2 cellular contexts compared by ENCODE assay signal in the genomic region with DNA sequence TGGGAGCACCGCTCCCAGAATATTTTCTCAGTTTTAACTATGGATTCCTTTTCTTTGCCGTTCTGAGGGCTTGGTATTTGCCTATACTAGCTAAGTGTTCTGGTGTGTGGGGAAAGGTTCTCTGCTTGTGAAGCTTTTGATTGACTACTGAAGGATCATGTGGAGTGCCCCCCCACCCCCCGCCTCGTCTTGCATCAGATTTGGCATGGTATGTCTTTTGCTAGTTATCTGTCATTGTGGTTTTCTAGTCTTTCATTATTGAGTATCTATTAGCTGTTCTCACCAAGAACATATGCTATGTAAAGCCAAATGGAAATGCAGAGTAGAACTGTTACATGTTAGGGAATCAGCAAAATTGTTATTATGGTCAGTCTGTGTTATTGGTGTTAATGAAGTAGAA.
TF ChIP-seq lines count a peak whose summit lies in the region.

No MANE protein-coding gene starts in this region.

TF ChIP-seq in GM23338, 12 proteins besides CTCF, POLR2A, EP300 and RAD21 (continued from another document):
- TF ChIP-seq, protein P1, sequence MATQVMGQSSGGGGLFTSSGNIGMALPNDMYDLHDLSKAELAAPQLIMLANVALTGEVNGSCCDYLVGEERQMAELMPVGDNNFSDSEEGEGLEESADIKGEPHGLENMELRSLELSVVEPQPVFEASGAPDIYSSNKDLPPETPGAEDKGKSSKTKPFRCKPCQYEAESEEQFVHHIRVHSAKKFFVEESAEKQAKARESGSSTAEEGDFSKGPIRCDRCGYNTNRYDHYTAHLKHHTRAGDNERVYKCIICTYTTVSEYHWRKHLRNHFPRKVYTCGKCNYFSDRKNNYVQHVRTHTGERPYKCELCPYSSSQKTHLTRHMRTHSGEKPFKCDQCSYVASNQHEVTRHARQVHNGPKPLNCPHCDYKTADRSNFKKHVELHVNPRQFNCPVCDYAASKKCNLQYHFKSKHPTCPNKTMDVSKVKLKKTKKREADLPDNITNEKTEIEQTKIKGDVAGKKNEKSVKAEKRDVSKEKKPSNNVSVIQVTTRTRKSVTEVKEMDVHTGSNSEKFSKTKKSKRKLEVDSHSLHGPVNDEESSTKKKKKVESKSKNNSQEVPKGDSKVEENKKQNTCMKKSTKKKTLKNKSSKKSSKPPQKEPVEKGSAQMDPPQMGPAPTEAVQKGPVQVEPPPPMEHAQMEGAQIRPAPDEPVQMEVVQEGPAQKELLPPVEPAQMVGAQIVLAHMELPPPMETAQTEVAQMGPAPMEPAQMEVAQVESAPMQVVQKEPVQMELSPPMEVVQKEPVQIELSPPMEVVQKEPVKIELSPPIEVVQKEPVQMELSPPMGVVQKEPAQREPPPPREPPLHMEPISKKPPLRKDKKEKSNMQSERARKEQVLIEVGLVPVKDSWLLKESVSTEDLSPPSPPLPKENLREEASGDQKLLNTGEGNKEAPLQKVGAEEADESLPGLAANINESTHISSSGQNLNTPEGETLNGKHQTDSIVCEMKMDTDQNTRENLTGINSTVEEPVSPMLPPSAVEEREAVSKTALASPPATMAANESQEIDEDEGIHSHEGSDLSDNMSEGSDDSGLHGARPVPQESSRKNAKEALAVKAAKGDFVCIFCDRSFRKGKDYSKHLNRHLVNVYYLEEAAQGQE (IDR thresholded peaks at IDR 0.05; ENCODE audit: unreplicated experiment) = no peak

TF ChIP-seq in GM12878, 131 proteins besides CTCF, POLR2A, EP300 and RAD21 (continued from another document):
- TF ChIP-seq TCF7 (IDR thresholded peaks at IDR 0.05; ENCODE audit: borderline replicate concordance) (no peak), MYC (IDR thresholded peaks at IDR 0.05; ENCODE audit: insufficient read depth, insufficient read length, insufficient replicate concordance, low read length, severe bottlenecking) (no peak), IKZF1 (conservative IDR thresholded peaks at IDR 0.05) (no peak), RUNX3 (IDR thresholded peaks at IDR 0.05; ENCODE audit: low read length) (peak; percentile 85), BACH1 (IDR thresholded peaks at IDR 0.05; ENCODE audit: borderline replicate concordance) (no peak), JUNB (IDR thresholded peaks at IDR 0.05) (peak; percentile 53), ZNF24 (IDR thresholded peaks at IDR 0.05) (no peak), CBX3 (IDR thresholded peaks at IDR 0.05; ENCODE audit: borderline replicate concordance, low read depth) (no peak), HDGF (IDR thresholded peaks at IDR 0.05) (no peak)
- TF ChIP-seq, protein P2, sequence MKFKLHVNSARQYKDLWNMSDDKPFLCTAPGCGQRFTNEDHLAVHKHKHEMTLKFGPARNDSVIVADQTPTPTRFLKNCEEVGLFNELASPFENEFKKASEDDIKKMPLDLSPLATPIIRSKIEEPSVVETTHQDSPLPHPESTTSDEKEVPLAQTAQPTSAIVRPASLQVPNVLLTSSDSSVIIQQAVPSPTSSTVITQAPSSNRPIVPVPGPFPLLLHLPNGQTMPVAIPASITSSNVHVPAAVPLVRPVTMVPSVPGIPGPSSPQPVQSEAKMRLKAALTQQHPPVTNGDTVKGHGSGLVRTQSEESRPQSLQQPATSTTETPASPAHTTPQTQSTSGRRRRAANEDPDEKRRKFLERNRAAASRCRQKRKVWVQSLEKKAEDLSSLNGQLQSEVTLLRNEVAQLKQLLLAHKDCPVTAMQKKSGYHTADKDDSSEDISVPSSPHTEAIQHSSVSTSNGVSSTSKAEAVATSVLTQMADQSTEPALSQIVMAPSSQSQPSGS (IDR thresholded peaks at IDR 0.05; ENCODE audit: low read length) = peak; percentile 37; the same call in 1 of the 2 replicates
